ENCODE assay signal across 24 cellular contexts in genomic region chr10:80184291-80184690, GRCh38. TPM values are rescaled to one million over a fixed set of nuclear protein-coding genes. Genes with fewer than 3 reads are reported as not detected.
DNase-seq lines count a peak whose midpoint lies in the region; ATAC-seq, FAIRE-seq and TF ChIP-seq lines count a peak whose summit lies in the region.
"Had no signal": no experiment of that assay in that cellular context is flagged by ENCODE, and none has a peak within 500 bp of the region (broad histone marks: within the 10 kb centered on the region; RNA-seq: fewer than 3 reads in every experiment).

No MANE protein-coding gene starts in this region.

- no peaks in the 10 kb centered on the region for H3K27me3 Mint-ChIP-seq in activated CD4-positive, alpha-beta T cell treated with anti-CD3 and anti-CD28 coated beads, Interleukin-2, amount 10 ng/mL, durations not matched to agents 7 days and 5 days
- H3K27me3 Mint-ChIP-seq in natural killer cell (ENCODE audit: low read depth in 2 of 2) = no peaks in the 10 kb centered on the region
- no peaks in the 10 kb centered on the region for H3K27me3 Mint-ChIP-seq in natural killer cell treated with Interleukin-12 subunit alpha and Interleukin-12 subunit beta and Interleukin-15 and Interleukin-18, amount 100 ng/mL, for 72 hours
- H3K27me3 Mint-ChIP-seq in activated T-helper 2 cell treated with anti-CD3 and anti-CD28 coated beads, Interferon-gamma antibody, Interleukin-2, Interleukin-4, amounts not matched to agents 10 μg/mL and 5 μg/mL and 100 μg/mL, durations not matched to agents 14 hours and 24 hours and 36 hours (ENCODE audit: low read depth) = no peaks in the 10 kb centered on the region
- H3K27me3 Mint-ChIP-seq in stimulated activated naive B cell treated with anti-CD40 and anti-IgM and Interleukin-4, amounts not matched to agents 10 μg/mL and 1 μg/mL and 100 μg/mL, for 72 hours = no peaks in the 10 kb centered on the region

- no peaks in the 10 kb centered on the region for H3K9me3 ChIP-seq in small intestine (ENCODE audit: control insufficient read depth, low read depth)
- H3K9me3 ChIP-seq: A549 had no signal

- H3K27ac Mint-ChIP-seq in activated CD4-positive, alpha-beta T cell treated with anti-CD3 and anti-CD28 coated beads, Interleukin-2, amount 10 ng/mL, durations not matched to agents 7 days and 5 days = peak overlapping the region; percentile 6
- H3K27ac Mint-ChIP-seq in natural killer cell = peak overlapping the region; percentile 2 to 86
- peak overlapping the region in 1 of 2 donors; percentile 24 for H3K27ac Mint-ChIP-seq in natural killer cell treated with Interleukin-12 subunit alpha and Interleukin-12 subunit beta and Interleukin-15 and Interleukin-18, amount 100 ng/mL, for 72 hours
- peak overlapping the region; percentile 39 for H3K27ac Mint-ChIP-seq in activated T-helper 2 cell treated with anti-CD3 and anti-CD28 coated beads, Interferon-gamma antibody, Interleukin-2, Interleukin-4, amounts not matched to agents 10 μg/mL and 5 μg/mL and 100 μg/mL, durations not matched to agents 14 hours and 24 hours and 36 hours
- peak overlapping the region; percentile 5 for H3K27ac Mint-ChIP-seq in stimulated activated naive B cell treated with anti-CD40 and anti-IgM and Interleukin-4, amounts not matched to agents 10 μg/mL and 1 μg/mL and 100 μg/mL, for 72 hours
- H3K27ac Mint-ChIP-seq: GM23338, nephron had no signal

- no peak overlapping the region for H3K27ac ChIP-seq in small intestine (ENCODE audit: low read depth in 1 of 2, low read length in 1 of 2)
- H3K27ac ChIP-seq: A549, WERI-Rb-1 had no signal

- ATAC-seq in natural killer cell = no peak
- ATAC-seq in natural killer cell treated with Interleukin-12 subunit alpha and Interleukin-12 subunit beta and Interleukin-15 and Interleukin-18, amount 100 ng/mL, for 72 hours = no peak
- no peak for ATAC-seq in stimulated activated naive B cell treated with anti-CD40 and anti-IgM and Interleukin-4, amounts not matched to agents 10 μg/mL and 1 μg/mL and 100 μg/mL, for 72 hours (replicated peaks)
- ATAC-seq: A549, GM23338, left colon had no signal

- H3K27me3 ChIP-seq in small intestine (ENCODE audit: control insufficient read depth in 2 of 2, insufficient read depth in 2 of 2, low read length in 2 of 2) = no peaks in the 10 kb centered on the region

- TF ChIP-seq CTCF in natural killer cell (IDR thresholded peaks at IDR 0.05) = no peak
- no peak for TF ChIP-seq CTCF in GM10248 (IDR thresholded peaks at IDR 0.05; ENCODE audit: control extremely low read depth, extremely low read depth, low read depth, missing control alignments)

- H3K4me1 ChIP-seq in small intestine (ENCODE audit: control insufficient read depth in 2 of 2, insufficient read depth in 1 of 2, low read depth in 1 of 2, low read length in 1 of 2) = peaks cover 17 to 27% of the 10 kb centered on the region in 2 donors

- H3K4me3 ChIP-seq in small intestine (ENCODE audit: low read depth in 1 of 2, low read length in 2 of 2) = no peak overlapping the region
- H3K4me3 ChIP-seq: A549, GM23338 had no signal

- CTCF ChIA-PET in activated CD4-positive, alpha-beta T cell treated with anti-CD3 and anti-CD28 coated beads, Interleukin-2, amount 10 ng/mL, durations not matched to agents 7 days and 5 days (lab: Charles Lee) = interaction anchor here (1.4 to 2.8 kb wide), 5 partner anchors 8 to 37 kb away, joined by 3 to 14 read pairs (median 7); no protein-coding TSS in a partner anchor
- CTCF ChIA-PET in GM10248 (lab: Yijun Ruan, JAX) = interaction anchor here (0.8 to 3.6 kb wide), 5 partner anchors 8 to 38 kb away, joined by 3 to 18 read pairs (median 7); no protein-coding TSS in a partner anchor

- H3K4me1 Mint-ChIP-seq in activated CD4-positive, alpha-beta T cell treated with anti-CD3 and anti-CD28 coated beads, Interleukin-2, amount 10 ng/mL, durations not matched to agents 7 days and 5 days = peaks cover 66% of the 10 kb centered on the region
- H3K4me1 Mint-ChIP-seq in natural killer cell = peaks cover 90 to 94% of the 10 kb centered on the region in 2 donors
- peaks cover 62 to 69% of the 10 kb centered on the region in 2 donors for H3K4me1 Mint-ChIP-seq in natural killer cell treated with Interleukin-12 subunit alpha and Interleukin-12 subunit beta and Interleukin-15 and Interleukin-18, amount 100 ng/mL, for 72 hours (ENCODE audit: low read depth in 2 of 2)
- H3K4me1 Mint-ChIP-seq in activated T-helper 2 cell treated with anti-CD3 and anti-CD28 coated beads, Interferon-gamma antibody, Interleukin-2, Interleukin-4, amounts not matched to agents 10 μg/mL and 5 μg/mL and 100 μg/mL, durations not matched to agents 14 hours and 24 hours and 36 hours (ENCODE audit: low read depth) = peaks cover 65% of the 10 kb centered on the region
- peaks cover 43 to 78% of the 10 kb centered on the region in 2 donors for H3K4me1 Mint-ChIP-seq in stimulated activated naive B cell treated with anti-CD40 and anti-IgM and Interleukin-4, amounts not matched to agents 10 μg/mL and 1 μg/mL and 100 μg/mL, for 72 hours

- POLR2A ChIA-PET in activated CD4-positive, alpha-beta T cell treated with anti-CD3 and anti-CD28 coated beads, Interleukin-2, amount 10 ng/mL, durations not matched to agents 7 days and 5 days (lab: Charles Lee) = no interaction called here
- POLR2A ChIA-PET in GM10248 (lab: Yijun Ruan, JAX) = no interaction called here

- WGBS in small intestine, 3 donors = 67 to 69% (median 68%) methylated on average over 4 of the region's 4 CpGs

- intact Hi-C loops in natural killer cell (cut with micrococcal nuclease) = no loop called here
- intact Hi-C loops in activated T-helper 2 cell treated with anti-CD3 and anti-CD28 coated beads, Interferon-gamma antibody, Interleukin-2, Interleukin-4, amounts not matched to agents 10 μg/mL and 5 μg/mL and 100 μg/mL, durations not matched to agents 14 hours and 24 hours and 36 hours (cut with micrococcal nuclease) = loop anchor here (5.0 kb wide), 1 partner anchor 37 kb away; no protein-coding TSS in a partner anchor

- no peak overlapping the region for H3K4me3 Mint-ChIP-seq in activated CD4-positive, alpha-beta T cell treated with anti-CD3 and anti-CD28 coated beads, Interleukin-2, amount 10 ng/mL, durations not matched to agents 7 days and 5 days
- H3K4me3 Mint-ChIP-seq in natural killer cell = no peak overlapping the region
- no peak overlapping the region for H3K4me3 Mint-ChIP-seq in natural killer cell treated with Interleukin-12 subunit alpha and Interleukin-12 subunit beta and Interleukin-15 and Interleukin-18, amount 100 ng/mL, for 72 hours
- no peak overlapping the region for H3K4me3 Mint-ChIP-seq in activated T-helper 2 cell treated with anti-CD3 and anti-CD28 coated beads, Interferon-gamma antibody, Interleukin-2, Interleukin-4, amounts not matched to agents 10 μg/mL and 5 μg/mL and 100 μg/mL, durations not matched to agents 14 hours and 24 hours and 36 hours (ENCODE audit: low read depth)
- H3K4me3 Mint-ChIP-seq in stimulated activated naive B cell treated with anti-CD40 and anti-IgM and Interleukin-4, amounts not matched to agents 10 μg/mL and 1 μg/mL and 100 μg/mL, for 72 hours = no peak overlapping the region
- H3K4me3 Mint-ChIP-seq: GM23338, nephron had no signal

- peaks cover 20% of the 10 kb centered on the region for H3K36me3 Mint-ChIP-seq in activated CD4-positive, alpha-beta T cell treated with anti-CD3 and anti-CD28 coated beads, Interleukin-2, amount 10 ng/mL, durations not matched to agents 7 days and 5 days (ENCODE audit: low read depth)
- no peaks in the 10 kb centered on the region for H3K36me3 Mint-ChIP-seq in natural killer cell
- no peaks in the 10 kb centered on the region for H3K36me3 Mint-ChIP-seq in natural killer cell treated with Interleukin-12 subunit alpha and Interleukin-12 subunit beta and Interleukin-15 and Interleukin-18, amount 100 ng/mL, for 72 hours
- peaks cover 28% of the 10 kb centered on the region for H3K36me3 Mint-ChIP-seq in activated T-helper 2 cell treated with anti-CD3 and anti-CD28 coated beads, Interferon-gamma antibody, Interleukin-2, Interleukin-4, amounts not matched to agents 10 μg/mL and 5 μg/mL and 100 μg/mL, durations not matched to agents 14 hours and 24 hours and 36 hours (ENCODE audit: low read depth)
- peaks cover 16 to 37% of the 10 kb centered on the region in 2 donors for H3K36me3 Mint-ChIP-seq in stimulated activated naive B cell treated with anti-CD40 and anti-IgM and Interleukin-4, amounts not matched to agents 10 μg/mL and 1 μg/mL and 100 μg/mL, for 72 hours

- no peaks in the 10 kb centered on the region for H3K9me3 Mint-ChIP-seq in activated CD4-positive, alpha-beta T cell treated with anti-CD3 and anti-CD28 coated beads, Interleukin-2, amount 10 ng/mL, durations not matched to agents 7 days and 5 days
- H3K9me3 Mint-ChIP-seq in natural killer cell = no peaks in the 10 kb centered on the region
- no peaks in the 10 kb centered on the region for H3K9me3 Mint-ChIP-seq in natural killer cell treated with Interleukin-12 subunit alpha and Interleukin-12 subunit beta and Interleukin-15 and Interleukin-18, amount 100 ng/mL, for 72 hours
- no peaks in the 10 kb centered on the region for H3K9me3 Mint-ChIP-seq in activated T-helper 2 cell treated with anti-CD3 and anti-CD28 coated beads, Interferon-gamma antibody, Interleukin-2, Interleukin-4, amounts not matched to agents 10 μg/mL and 5 μg/mL and 100 μg/mL, durations not matched to agents 14 hours and 24 hours and 36 hours
- no peaks in the 10 kb centered on the region for H3K9me3 Mint-ChIP-seq in stimulated activated naive B cell treated with anti-CD40 and anti-IgM and Interleukin-4, amounts not matched to agents 10 μg/mL and 1 μg/mL and 100 μg/mL, for 72 hours
- H3K9me3 Mint-ChIP-seq: GM23338, nephron had no signal

- peaks cover 0 to 3% of the 10 kb centered on the region in 2 donors for H3K36me3 ChIP-seq in small intestine (ENCODE audit: control insufficient read depth in 2 of 2, insufficient read depth in 2 of 2, low read length in 2 of 2)
- H3K36me3 ChIP-seq: WERI-Rb-1 had no signal

- no peak for FAIRE-seq in small intestine (lab: Jason Lieb, UNC)
- FAIRE-seq: A549, bronchial epithelial cell had no signal

- DNase-seq in activated CD4-positive, alpha-beta T cell treated with anti-CD3 and anti-CD28 coated beads, Interleukin-2, amount 10 ng/mL, durations not matched to agents 7 days and 5 days = no peak
- no peak for DNase-seq in activated CD4-positive, alpha-beta T cell treated with anti-CD3 and anti-CD28 coated beads for 48 hours
- DNase-seq in natural killer cell (no peak), small intestine (no peak), GM10248 (ENCODE audit: extremely low spot score) (no peak)
- DNase-seq in natural killer cell treated with Interleukin-12 subunit alpha and Interleukin-12 subunit beta and Interleukin-15 and Interleukin-18, amount 100 ng/mL, for 72 hours (ENCODE audit: low spot score) = no peak
- no peak for DNase-seq in activated T-helper 2 cell treated with anti-CD3 and anti-CD28 coated beads, Interferon-gamma antibody, Interleukin-2, Interleukin-4, amounts not matched to agents 10 μg/mL and 5 μg/mL and 100 μg/mL, durations not matched to agents 14 hours and 24 hours and 36 hours (ENCODE audit: low spot score)
- DNase-seq in stimulated activated naive B cell treated with anti-CD40 and anti-IgM and Interleukin-4, amounts not matched to agents 10 μg/mL and 1 μg/mL and 100 μg/mL, for 72 hours = no peak
- DNase-seq: amniotic stem cell, dermis blood vessel endothelial cell, glutamatergic neuron, left colon, NCI-H1105 treated with DMSO at 0.1 percent for 48 hours, NCI-H2081, NCI-H446, posterior cingulate gyrus, SHP77 treated with DMSO at 0.1 percent for 48 hours, WERI-Rb-1 had no signal

RNA-seq across cellular contexts. Expression of gene ANXA11, which starts 21.0 kb away (rescaled TPM):
- 100 to 1,000 TPM; 280 to 326 TPM for total RNA-seq in activated CD4-positive, alpha-beta T cell treated with anti-CD3 and anti-CD28 coated beads, Interleukin-2, amount 10 ng/mL, durations not matched to agents 7 days and 5 days
- 100 to 1,000 TPM; 213 to 264 (median 245) TPM for total RNA-seq in natural killer cell
- 100 to 1,000 TPM; 134 to 166 TPM for total RNA-seq in natural killer cell treated with Interleukin-12 subunit alpha and Interleukin-12 subunit beta and Interleukin-15 and Interleukin-18, amount 100 ng/mL, for 72 hours
- 251 and 264 TPM in 2 replicates for total RNA-seq in activated T-helper 2 cell treated with anti-CD3 and anti-CD28 coated beads, Interferon-gamma antibody, Interleukin-2, Interleukin-4, amounts not matched to agents 10 μg/mL and 5 μg/mL and 100 μg/mL, durations not matched to agents 14 hours and 24 hours and 36 hours
- 100 to 1,000 TPM; 142 to 363 (median 277) TPM for polyA plus RNA-seq in small intestine

RNA-seq across cellular contexts. Expression of gene PLAC9, which starts 51.8 kb away (rescaled TPM):
- total RNA-seq in activated CD4-positive, alpha-beta T cell treated with anti-CD3 and anti-CD28 coated beads, Interleukin-2, amount 10 ng/mL, durations not matched to agents 7 days and 5 days = not detected
- not detected for total RNA-seq in natural killer cell
- total RNA-seq in natural killer cell treated with Interleukin-12 subunit alpha and Interleukin-12 subunit beta and Interleukin-15 and Interleukin-18, amount 100 ng/mL, for 72 hours = not detected
- not detected in 2 replicates for total RNA-seq in activated T-helper 2 cell treated with anti-CD3 and anti-CD28 coated beads, Interferon-gamma antibody, Interleukin-2, Interleukin-4, amounts not matched to agents 10 μg/mL and 5 μg/mL and 100 μg/mL, durations not matched to agents 14 hours and 24 hours and 36 hours
- 10 to 100 TPM in 1 of 3 donors, 1 to 10 TPM in 1, not detected in 1; 4.6 to 22.2 TPM for polyA plus RNA-seq in small intestine
- total RNA-seq: bronchial epithelial cell; LHCN-M2; T-helper 2 cell treated with Interferon-gamma antibody and Interleukin-4, amounts not matched to agents 100 ng/mL and 5 ng/mL, for 36 hours had no signal
- polyA plus RNA-seq: A549 had no signal
